ENCODE assay signal across 18 cellular contexts in the genomic region with DNA sequence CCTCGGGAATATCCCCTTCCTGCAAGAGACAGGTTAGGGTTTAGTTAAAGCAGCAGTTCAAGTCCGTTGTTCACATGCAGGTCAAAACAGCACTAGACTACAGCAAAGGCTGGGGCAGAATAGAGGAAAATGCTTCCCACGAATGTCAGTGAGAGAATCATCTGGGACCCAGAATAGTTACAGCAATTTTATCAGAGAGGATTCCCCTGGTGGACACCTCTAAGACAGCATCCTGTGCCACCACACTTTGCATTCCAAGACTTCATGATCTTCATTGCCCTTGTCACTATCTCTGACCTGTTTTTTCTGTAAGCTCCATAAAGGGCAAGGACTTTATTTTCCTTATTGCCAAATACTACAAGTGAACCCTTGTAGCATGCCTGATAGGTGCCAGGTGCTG. TPM values are rescaled to one million over a fixed set of nuclear protein-coding genes. Genes with fewer than 3 reads are reported as not detected.
DNase-seq lines count a peak whose midpoint lies in the region; ATAC-seq and TF ChIP-seq lines count a peak whose summit lies in the region.
"Had no signal": no experiment of that assay in that cellular context is flagged by ENCODE, and none has a peak within 500 bp of the region (broad histone marks: within the 10 kb centered on the region; RNA-seq: fewer than 3 reads in every experiment).

No MANE protein-coding gene starts in this region.

- H3K4me1 Mint-ChIP-seq in GM23338 = peaks cover 10% of the 10 kb centered on the region; the same call in 2 of the 3 replicates
- H3K4me1 Mint-ChIP-seq in nephron progenitor cell = peaks cover 32% of the 10 kb centered on the region

- H3K9me3 Mint-ChIP-seq in GM23338 = no peaks in the 10 kb centered on the region
- H3K9me3 Mint-ChIP-seq in nephron progenitor cell = peaks cover 11% of the 10 kb centered on the region
- H3K9me3 Mint-ChIP-seq: activated T-cell treated with anti-CD3 and anti-CD28 coated beads, Interleukin-2, amount 50 U/mL, for 72 hours; CD4-positive, alpha-beta T cell; natural killer cell treated with Interleukin-12 subunit alpha and Interleukin-12 subunit beta and Interleukin-15 and Interleukin-18, amount 100 ng/mL, for 72 hours had no signal

- H3K36me3 ChIP-seq in GM23338 (ENCODE audit: insufficient read depth) = no peaks in the 10 kb centered on the region
- H3K36me3 ChIP-seq: adrenal gland had no signal

- H3K4me1 ChIP-seq in GM23338 (ENCODE audit: insufficient read depth) = 0 out of 2 replicates have a peak, but pooled peaks cover 6% of the 10 kb centered on the region

- H3F3A ChIP-seq in GM23338 (replicated peaks; ENCODE audit: low read depth) = no peaks in the 10 kb centered on the region

- DNase-seq in GM23338 (ENCODE audit: low spot score) (peak; percentile 56), NCI-H82 (lab: John Stamatoyannopoulos, UW) (peak; percentile 54), choroid plexus epithelial cell (ENCODE audit: low read depth) (no peak), nephron progenitor cell (no peak), ecto neural progenitor cell (ENCODE audit: low spot score) (no peak), NCI-H1694 (lab: John Stamatoyannopoulos, UW) (no peak)
- DNase-seq in activated CD4-positive, alpha-beta T cell treated with anti-CD3 and anti-CD28 coated beads for 1 hour = no peak
- DNase-seq: activated CD4-positive, alpha-beta T cell treated with anti-CD3 and anti-CD28 coated beads for 48 hours; activated T-cell treated with anti-CD3 and anti-CD28 coated beads, Interleukin-2, amount 50 U/mL, for 72 hours; adrenal gland; CD4-positive, alpha-beta T cell; dorsolateral prefrontal cortex; GF-D8; NCI-H2081 had no signal

- no peaks in the 10 kb centered on the region for H3K27me3 ChIP-seq in GM23338 (ENCODE audit: insufficient read depth)
- H3K27me3 ChIP-seq: adrenal gland, dorsolateral prefrontal cortex had no signal

- no peak overlapping the region for H3K4me2 ChIP-seq in GM23338
- H3K4me2 ChIP-seq: KMS-11 had no signal

- H3K36me3 Mint-ChIP-seq in GM23338 (ENCODE audit: low read depth) (no peaks in the 10 kb centered on the region), nephron progenitor cell (ENCODE audit: low read depth) (no peaks in the 10 kb centered on the region)
- H3K36me3 Mint-ChIP-seq: natural killer cell treated with Interleukin-12 subunit alpha and Interleukin-12 subunit beta and Interleukin-15 and Interleukin-18, amount 100 ng/mL, for 72 hours had no signal

- no peaks in the 10 kb centered on the region for H4K20me1 ChIP-seq in GM23338 (replicated peaks; ENCODE audit: insufficient read depth)

- H3K27me3 Mint-ChIP-seq in GM23338 (ENCODE audit: insufficient read depth, low read depth, poor library complexity) (peaks cover 5% of the 10 kb centered on the region), nephron progenitor cell (ENCODE audit: low read depth, poor library complexity) (peaks cover 3% of the 10 kb centered on the region)

- H3K4me3 Mint-ChIP-seq in GM23338 = no peak overlapping the region
- H3K4me3 Mint-ChIP-seq in nephron progenitor cell = no peak overlapping the region
- H3K4me3 Mint-ChIP-seq: activated T-cell treated with anti-CD3 and anti-CD28 coated beads, Interleukin-2, amount 50 U/mL, for 72 hours; CD4-positive, alpha-beta T cell; natural killer cell treated with Interleukin-12 subunit alpha and Interleukin-12 subunit beta and Interleukin-15 and Interleukin-18, amount 100 ng/mL, for 72 hours had no signal

- no peaks in the 10 kb centered on the region for H3K79me2 ChIP-seq in GM23338 (replicated peaks; ENCODE audit: insufficient read depth)

- H2AFZ ChIP-seq in GM23338 = peak overlapping the region; percentile 68; the same call in 1 of the 2 replicates

- peak; percentile 13; the same call in 2 of the 3 replicates for ATAC-seq in GM23338
- no peak for ATAC-seq in GM18498 (IDR thresholded peaks at IDR 0.05; ENCODE audit: unreplicated experiment)
- ATAC-seq: activated T-cell treated with anti-CD3 and anti-CD28 coated beads, Interleukin-2, amount 50 U/mL, for 72 hours; natural killer cell treated with Interleukin-12 subunit alpha and Interleukin-12 subunit beta and Interleukin-15 and Interleukin-18, amount 100 ng/mL, for 72 hours had no signal

- no peak overlapping the region for H3K4me3 ChIP-seq in GM23338
- no peak overlapping the region for H3K4me3 ChIP-seq in choroid plexus epithelial cell (ENCODE audit: low read depth, low read length)
- H3K4me3 ChIP-seq: adrenal gland, dorsolateral prefrontal cortex had no signal

- peak; percentile 14 to 48 for TF ChIP-seq CTCF in GM23338 (conservative IDR thresholded peaks at IDR 0.05; ENCODE audit: low read depth in 2 of 2)
- peak; percentile 26 for TF ChIP-seq CTCF in choroid plexus epithelial cell (conservative IDR thresholded peaks at IDR 0.05; ENCODE audit: low read depth, low read length)
- peak; percentile 24 for TF ChIP-seq CTCF in nephron progenitor cell (IDR thresholded peaks at IDR 0.05)

- no peak overlapping the region for H3K27ac ChIP-seq in GM23338 (ENCODE audit: low read depth)
- H3K27ac ChIP-seq: adrenal gland, dorsolateral prefrontal cortex, KMS-11 had no signal

- H3K27ac Mint-ChIP-seq in GM23338 (no peak overlapping the region), nephron progenitor cell (no peak overlapping the region)
- H3K27ac Mint-ChIP-seq: activated T-cell treated with anti-CD3 and anti-CD28 coated beads, Interleukin-2, amount 50 U/mL, for 72 hours; CD4-positive, alpha-beta T cell; natural killer cell treated with Interleukin-12 subunit alpha and Interleukin-12 subunit beta and Interleukin-15 and Interleukin-18, amount 100 ng/mL, for 72 hours had no signal

- no peaks in the 10 kb centered on the region for H3K9me2 ChIP-seq in GM23338 (ENCODE audit: insufficient read depth)

TF ChIP-seq in GM23338, 12 proteins besides CTCF, POLR2A, EP300 and RAD21:
- TF ChIP-seq ZNF114 (CRISPR knock-in tag; IDR thresholded peaks at IDR 0.05) = no peak
- no peak for TF ChIP-seq NANOG (IDR thresholded peaks at IDR 0.05; ENCODE audit: borderline replicate concordance)
- TF ChIP-seq CREB1 (CRISPR knock-in tag; IDR thresholded peaks at IDR 0.05; ENCODE audit: low read depth) = no peak
- no peak for TF ChIP-seq JUNB (IDR thresholded peaks at IDR 0.05; ENCODE audit: unreplicated experiment)
- no peak for TF ChIP-seq ZNF331 (CRISPR knock-in tag; IDR thresholded peaks at IDR 0.05; ENCODE audit: low read depth)
- TF ChIP-seq, protein P1, sequence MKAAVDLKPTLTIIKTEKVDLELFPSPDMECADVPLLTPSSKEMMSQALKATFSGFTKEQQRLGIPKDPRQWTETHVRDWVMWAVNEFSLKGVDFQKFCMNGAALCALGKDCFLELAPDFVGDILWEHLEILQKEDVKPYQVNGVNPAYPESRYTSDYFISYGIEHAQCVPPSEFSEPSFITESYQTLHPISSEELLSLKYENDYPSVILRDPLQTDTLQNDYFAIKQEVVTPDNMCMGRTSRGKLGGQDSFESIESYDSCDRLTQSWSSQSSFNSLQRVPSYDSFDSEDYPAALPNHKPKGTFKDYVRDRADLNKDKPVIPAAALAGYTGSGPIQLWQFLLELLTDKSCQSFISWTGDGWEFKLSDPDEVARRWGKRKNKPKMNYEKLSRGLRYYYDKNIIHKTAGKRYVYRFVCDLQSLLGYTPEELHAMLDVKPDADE (IDR thresholded peaks at IDR 0.05) = no peak
- TF ChIP-seq, protein P2, sequence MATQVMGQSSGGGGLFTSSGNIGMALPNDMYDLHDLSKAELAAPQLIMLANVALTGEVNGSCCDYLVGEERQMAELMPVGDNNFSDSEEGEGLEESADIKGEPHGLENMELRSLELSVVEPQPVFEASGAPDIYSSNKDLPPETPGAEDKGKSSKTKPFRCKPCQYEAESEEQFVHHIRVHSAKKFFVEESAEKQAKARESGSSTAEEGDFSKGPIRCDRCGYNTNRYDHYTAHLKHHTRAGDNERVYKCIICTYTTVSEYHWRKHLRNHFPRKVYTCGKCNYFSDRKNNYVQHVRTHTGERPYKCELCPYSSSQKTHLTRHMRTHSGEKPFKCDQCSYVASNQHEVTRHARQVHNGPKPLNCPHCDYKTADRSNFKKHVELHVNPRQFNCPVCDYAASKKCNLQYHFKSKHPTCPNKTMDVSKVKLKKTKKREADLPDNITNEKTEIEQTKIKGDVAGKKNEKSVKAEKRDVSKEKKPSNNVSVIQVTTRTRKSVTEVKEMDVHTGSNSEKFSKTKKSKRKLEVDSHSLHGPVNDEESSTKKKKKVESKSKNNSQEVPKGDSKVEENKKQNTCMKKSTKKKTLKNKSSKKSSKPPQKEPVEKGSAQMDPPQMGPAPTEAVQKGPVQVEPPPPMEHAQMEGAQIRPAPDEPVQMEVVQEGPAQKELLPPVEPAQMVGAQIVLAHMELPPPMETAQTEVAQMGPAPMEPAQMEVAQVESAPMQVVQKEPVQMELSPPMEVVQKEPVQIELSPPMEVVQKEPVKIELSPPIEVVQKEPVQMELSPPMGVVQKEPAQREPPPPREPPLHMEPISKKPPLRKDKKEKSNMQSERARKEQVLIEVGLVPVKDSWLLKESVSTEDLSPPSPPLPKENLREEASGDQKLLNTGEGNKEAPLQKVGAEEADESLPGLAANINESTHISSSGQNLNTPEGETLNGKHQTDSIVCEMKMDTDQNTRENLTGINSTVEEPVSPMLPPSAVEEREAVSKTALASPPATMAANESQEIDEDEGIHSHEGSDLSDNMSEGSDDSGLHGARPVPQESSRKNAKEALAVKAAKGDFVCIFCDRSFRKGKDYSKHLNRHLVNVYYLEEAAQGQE (IDR thresholded peaks at IDR 0.05; ENCODE audit: unreplicated experiment) = no peak
- TF ChIP-seq EZH2 (IDR thresholded peaks at IDR 0.05; ENCODE audit: low read depth, unreplicated experiment) = no peak

RNA-seq across cellular contexts. Expression of a gene that starts 12.9 kb away (rescaled TPM):
- total RNA-seq in GM23338 (2014; rRNA removed; shearing (Covaris generic)) = not detected in 2 replicates
- polyA plus RNA-seq in GM23338 (2016; fragmentation: Nextera tagmentation; extraction: Ambion mirVana) = not detected in 2 replicates
- total RNA-seq: activated T-cell treated with anti-CD3 and anti-CD28 coated beads, Interleukin-2, amount 50 U/mL, for 72 hours; adrenal gland; CD4-positive, alpha-beta T cell; natural killer cell treated with Interleukin-12 subunit alpha and Interleukin-12 subunit beta and Interleukin-15 and Interleukin-18, amount 100 ng/mL, for 72 hours; T-helper 1 cell treated with Interleukin-12 subunit alpha and Interleukin-12 subunit beta and Interleukin-4 antibody, amounts not matched to agents 30 ng/mL and 1 ng/mL, for 36 hours had no signal
- polyA plus RNA-seq: adrenal gland had no signal

RNA-seq across cellular contexts. Expression of a gene that starts 24.8 kb away (rescaled TPM):
- total RNA-seq in GM23338 (2014; rRNA removed; shearing (Covaris generic)) = 9.8 and 13.1 TPM in 2 replicates
- 7.3 and 9.3 TPM in 2 replicates for polyA plus RNA-seq in GM23338 (2016; fragmentation: Nextera tagmentation; extraction: Ambion mirVana)

Comparison
In these comparisons a context has a peak if more than half of its experiments do, and no peak if none do; other contexts are left out.
1. DNase-seq: peak in GM23338 (single experiment) and NCI-H82 (single experiment); none in choroid plexus epithelial cell (single experiment), nephron progenitor cell (single experiment), activated CD4-positive, alpha-beta T cell treated with anti-CD3 and anti-CD28 coated beads for 1 hour (single experiment), ecto neural progenitor cell (single experiment) and NCI-H1694 (single experiment).
2. Peak in every context shown above with its lines, with median percentiles within 50 percentile points of each other: CTCF ChIP-seq.